8 cellular contexts compared by ENCODE assay signal in the genomic region with DNA sequence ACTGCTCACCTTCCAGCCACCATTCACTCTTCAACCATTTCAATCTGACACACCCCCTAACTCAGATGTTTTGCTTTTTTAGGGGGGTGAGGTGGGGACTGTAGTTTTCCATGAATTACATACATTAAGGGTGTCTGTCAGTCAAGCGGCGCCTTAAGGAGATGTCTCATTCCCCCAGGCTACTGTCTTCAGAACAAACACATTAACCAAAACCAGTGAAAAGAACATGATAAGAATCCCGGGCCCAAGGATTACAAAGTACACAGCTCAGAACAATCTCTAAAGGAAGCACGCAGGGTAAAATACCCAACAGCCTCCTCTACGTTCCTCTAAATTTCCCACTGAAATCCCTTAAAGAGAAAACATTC.
DNase-seq lines count a peak whose midpoint lies in the region; ATAC-seq, FAIRE-seq and TF ChIP-seq lines count a peak whose summit lies in the region.

No MANE protein-coding gene starts in this region.

- no peaks in the 10 kb centered on the region for H3K9me3 ChIP-seq in BLaER1 treated with 17β-estradiol and CSF1 and Interleukin-3, amounts not matched to agents 10 nM and 100 nM (replicated peaks in 1 of 11)
- H3K9me3 ChIP-seq in HUES6 (ENCODE audit: control insufficient read depth, insufficient read depth, low read depth, low read length) (no peaks in the 10 kb centered on the region), mesodermal cell (ENCODE audit: control insufficient read depth, low read length) (no peaks in the 10 kb centered on the region), vagina (no peaks in the 10 kb centered on the region)

- H3K4me3 ChIP-seq in BLaER1 treated with 17β-estradiol and CSF1 and Interleukin-3, amounts not matched to agents 10 nM and 100 nM: peak overlapping the region; percentile 64 to 78 (median 70)
- H3K4me3 ChIP-seq in HUES6 (ENCODE audit: low read depth, low read length) (peak overlapping the region; percentile 79), mesodermal cell (ENCODE audit: extremely low read depth, insufficient read depth, low read length, poor library complexity, severe bottlenecking) (peak overlapping the region; percentile 62), vagina (peak overlapping the region; percentile 53 to 80)

- H3K9ac ChIP-seq in BLaER1 treated with 17β-estradiol and CSF1 and Interleukin-3, amounts not matched to agents 10 nM and 100 nM: peak overlapping the region; percentile 87 to 94 (median 89)
- H3K9ac ChIP-seq in HUES6 (ENCODE audit: low read length): peak overlapping the region; percentile 67

- DNase-seq in caudate nucleus (lab: John Stamatoyannopoulos, UW) (peak in 1 of 61 donors; percentile 40), vagina (ENCODE audit: extremely low spot score in 2 of 2) (no peak), COLO829 (ENCODE audit: low spot score) (no peak), GM19239 (ENCODE audit: insufficient read length, low spot score) (no peak)

- 3 to 10% methylated on average over 3 of the region's 5 CpGs for WGBS in mesodermal cell (ENCODE audit: insufficient coverage in 2 of 2), 2 experiments

- no peak for ATAC-seq in HG03175 (IDR thresholded peaks at IDR 0.05; ENCODE audit: unreplicated experiment)

- H3K4me1 ChIP-seq in BLaER1 treated with 17β-estradiol and CSF1 and Interleukin-3, amounts not matched to agents 10 nM and 100 nM: peaks cover 43 to 56% (median 47%) of the 10 kb centered on the region in 10 experiments
- H3K4me1 ChIP-seq in HUES6 (ENCODE audit: control insufficient read depth, insufficient read depth, low read length): peaks cover 11% of the 10 kb centered on the region; the same call in 1 of the 2 replicates
- H3K4me1 ChIP-seq in mesodermal cell (ENCODE audit: control insufficient read depth, insufficient read depth, low read length, poor library complexity, severe bottlenecking): peaks cover 30% of the 10 kb centered on the region
- peaks cover 14% of the 10 kb centered on the region for H3K4me1 ChIP-seq in vagina

- H3K27me3 ChIP-seq in BLaER1 treated with 17β-estradiol and CSF1 and Interleukin-3, amounts not matched to agents 10 nM and 100 nM: no peaks in the 10 kb centered on the region
- no peaks in the 10 kb centered on the region for H3K27me3 ChIP-seq in HUES6 (ENCODE audit: control insufficient read depth, insufficient read depth, low read length)
- H3K27me3 ChIP-seq in vagina: no peaks in the 10 kb centered on the region

- TF ChIP-seq POLR2A in vagina (IDR thresholded peaks at IDR 0.05): no peak

- FAIRE-seq in GM19239 (lab: Jason Lieb, UNC): no peak

- intact Hi-C loops in vagina (cut with DNase I): loop anchor here (1.0 to 10.0 kb wide), 4 partner anchors 62 to 250 kb away; a partner anchor contains a TSS

- H4K20me1 ChIP-seq in BLaER1 treated with 17β-estradiol and CSF1 and Interleukin-3, amounts not matched to agents 10 nM and 100 nM: no peaks in the 10 kb centered on the region

- H3K4me2 ChIP-seq in BLaER1 treated with 17β-estradiol and CSF1 and Interleukin-3, amounts not matched to agents 10 nM and 100 nM: peak overlapping the region; percentile 78 to 93 (median 92)

- TF ChIP-seq CTCF in vagina (IDR thresholded peaks at IDR 0.05): no peak

- H3K36me3 ChIP-seq in BLaER1 treated with 17β-estradiol and CSF1 and Interleukin-3, amounts not matched to agents 10 nM and 100 nM: no peaks in the 10 kb centered on the region
- H3K36me3 ChIP-seq in HUES6 (ENCODE audit: control insufficient read depth, insufficient read depth, low read length) (no peaks in the 10 kb centered on the region), mesodermal cell (ENCODE audit: control insufficient read depth, insufficient read depth, low read length) (no peaks in the 10 kb centered on the region), vagina (no peaks in the 10 kb centered on the region)

- peak overlapping the region; percentile 90 to 97 (median 93) for H3K27ac ChIP-seq in BLaER1 treated with 17β-estradiol and CSF1 and Interleukin-3, amounts not matched to agents 10 nM and 100 nM
- peak overlapping the region; percentile 56; the same call in 1 of the 2 replicates for H3K27ac ChIP-seq in HUES6 (ENCODE audit: low read depth, low read length)
- peak overlapping the region; percentile 99 for H3K27ac ChIP-seq in caudate nucleus (ENCODE audit: low read depth, low read length)
- H3K27ac ChIP-seq in mesodermal cell (ENCODE audit: low read depth, low read length, severe bottlenecking): peak overlapping the region; percentile 80
- peak overlapping the region; percentile 88 for H3K27ac ChIP-seq in vagina
